ENCODE assay signal across 32 cellular contexts in genomic region chr11:129935723-129936122, GRCh38.
"Had no signal": no experiment of that assay in that cellular context is flagged by ENCODE, and none has a peak within 500 bp of the region (broad histone marks: within the 10 kb centered on the region; RNA-seq: fewer than 3 reads in every experiment).

No MANE protein-coding gene starts in this region.

- H3K27ac ChIP-seq: ascending aorta, cardiac muscle cell, colonic mucosa, gastroesophageal sphincter, neutrophil, ovary, right lobe of liver, testis, transverse colon had no signal

- H3K4me3 ChIP-seq: ascending aorta, cardiac muscle cell, colonic mucosa, gastroesophageal sphincter, ovary, right lobe of liver, testis, transverse colon had no signal

- H3K4me1 Mint-ChIP-seq: activated naive CD8-positive, alpha-beta T cell treated with anti-CD3 and anti-CD28 coated beads, Interleukin-2, amount 10 ng/mL, durations not matched to agents 7 days and 5 days; immature natural killer cell; naive B cell; T-cell had no signal

- ATAC-seq: gastroesophageal sphincter; left colon; right lobe of liver; stimulated activated naive CD8-positive, alpha-beta T cell treated with anti-CD3 and anti-CD28 coated beads, Interleukin-15, Interleukin-2, amounts not matched to agents 100 U/mL and 50 U/mL, for 24 hours; T-cell had no signal

- H3K9me3 Mint-ChIP-seq: activated naive CD8-positive, alpha-beta T cell treated with anti-CD3 and anti-CD28 coated beads, Interleukin-2, amount 10 ng/mL, durations not matched to agents 7 days and 5 days; brain; immature natural killer cell; mesothelial cell of epicardium; naive B cell; nephron progenitor cell; T-cell; T-helper 2 cell treated with Interferon-gamma antibody and Interleukin-4, amounts not matched to agents 5 μg/mL and 100 μg/mL, for 36 hours had no signal

- H3K27me3 ChIP-seq: ascending aorta, cardiac muscle cell, colonic mucosa, gastroesophageal sphincter, neutrophil, ovary, right lobe of liver, testis, transverse colon had no signal

- H3K9me3 ChIP-seq: ascending aorta, colonic mucosa, gastroesophageal sphincter, neutrophil, ovary, right lobe of liver, testis, transverse colon had no signal

- H3K36me3 ChIP-seq: ovary, right lobe of liver, transverse colon had no signal

- H3K27ac Mint-ChIP-seq: activated naive CD8-positive, alpha-beta T cell treated with anti-CD3 and anti-CD28 coated beads, Interleukin-2, amount 10 ng/mL, durations not matched to agents 7 days and 5 days; immature natural killer cell; mesothelial cell of epicardium; nephron progenitor cell; progenitor cell of endocrine pancreas; T-cell; T-helper 2 cell treated with Interferon-gamma antibody and Interleukin-4, amounts not matched to agents 5 μg/mL and 100 μg/mL, for 36 hours had no signal

- H3K4me1 ChIP-seq: ascending aorta, colonic mucosa, gastroesophageal sphincter, right lobe of liver, testis, transverse colon had no signal

- DNase-seq: activated CD4-positive, alpha-beta T cell treated with anti-CD3 and anti-CD28 coated beads for 4 hours; activated CD4-positive, alpha-beta T cell treated with anti-CD3 and anti-CD28 coated beads, Interleukin-2, amount 50 U/mL, for 4 hours; activated CD8-positive, alpha-beta memory T cell treated with anti-CD3 and anti-CD28 coated beads for 24 hours; activated effector memory CD4-positive, alpha-beta T cell treated with Interleukin-2 at 50 U/mL for 16 hours; activated naive CD4-positive, alpha-beta T cell treated with Interleukin-2 at 50 U/mL for 16 hours; activated naive CD8-positive, alpha-beta T cell treated with anti-CD3 and anti-CD28 coated beads, Interleukin-2, amount 10 ng/mL, durations not matched to agents 7 days and 5 days; cerebellar nuclear complex; colonic mucosa; effector CD8-positive, alpha-beta T cell; erythroblast; hippocampal formation; immature natural killer cell; kidney; left colon; mammary epithelial cell; naive B cell; nephron progenitor cell; ovary; right lobe of liver; stimulated activated CD4-positive, alpha-beta T cell treated with anti-CD3 and anti-CD28 coated beads, Interleukin-2, amount 100 ng/mL, for 48 hours; stimulated activated naive CD8-positive, alpha-beta T cell treated with anti-CD3 and anti-CD28 coated beads, Interleukin-15, Interleukin-2, amounts not matched to agents 100 U/mL and 50 U/mL, for 24 hours; T-cell; testis; transverse colon had no signal

- H3K4me3 Mint-ChIP-seq: activated naive CD8-positive, alpha-beta T cell treated with anti-CD3 and anti-CD28 coated beads, Interleukin-2, amount 10 ng/mL, durations not matched to agents 7 days and 5 days; brain; immature natural killer cell; mesothelial cell of epicardium; naive B cell; nephron progenitor cell; T-cell; T-helper 2 cell treated with Interferon-gamma antibody and Interleukin-4, amounts not matched to agents 5 μg/mL and 100 μg/mL, for 36 hours had no signal

- FAIRE-seq: kidney had no signal

- H3K27me3 Mint-ChIP-seq: activated naive CD8-positive, alpha-beta T cell treated with anti-CD3 and anti-CD28 coated beads, Interleukin-2, amount 10 ng/mL, durations not matched to agents 7 days and 5 days; brain; naive B cell; progenitor cell of endocrine pancreas; T-cell had no signal
